21 cellular contexts compared by ENCODE assay signal in the genomic region with DNA sequence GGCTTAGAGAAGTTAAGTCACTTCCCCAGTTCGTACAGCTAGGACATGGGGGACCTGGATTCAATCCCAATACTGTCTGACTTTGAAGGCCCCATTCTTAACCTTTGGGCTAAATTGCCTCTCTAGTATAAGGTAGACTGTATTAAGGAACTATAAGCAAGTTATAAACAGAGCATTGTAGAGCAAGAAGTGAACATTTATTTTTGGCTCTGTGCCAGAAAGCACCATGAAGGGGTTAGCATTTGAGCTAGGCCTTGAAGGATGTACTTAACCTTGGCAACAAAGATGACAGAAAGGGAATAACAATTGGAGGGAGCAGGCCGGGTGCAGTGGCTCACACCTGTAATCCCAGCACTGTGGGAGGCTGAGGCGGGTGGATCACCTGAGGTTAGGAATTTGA. TPM values are rescaled to one million over a fixed set of nuclear protein-coding genes. Genes with fewer than 3 reads are reported as not detected.
DNase-seq lines count a peak whose midpoint lies in the region; ATAC-seq and TF ChIP-seq lines count a peak whose summit lies in the region.
"Had no signal": no experiment of that assay in that cellular context is flagged by ENCODE, and none has a peak within 500 bp of the region (broad histone marks: within the 10 kb centered on the region; RNA-seq: fewer than 3 reads in every experiment).

No MANE protein-coding gene starts in this region.

- 75 to 78% methylated on average over 3 of the region's 3 CpGs for WGBS in testis, 2 donors

- H3K27ac Mint-ChIP-seq in natural killer cell treated with Interleukin-12 subunit alpha and Interleukin-12 subunit beta and Interleukin-15 and Interleukin-18, amount 100 ng/mL, for 72 hours, result peak overlapping the region; percentile 92 to 97

- RAD21 ChIA-PET in HCT116 (lab: Charles Lee; ENCODE audit: low non-redundant PET in 1 of 2, low total read pairs in 2 of 2, uncharacterized antibody in 2 of 2, unreplicated experiment in 2 of 2), result no interaction called here

- peak overlapping the region; percentile 16 for H3K4me2 ChIP-seq in HCT116 (ENCODE audit: low read length)
- H3K4me2 ChIP-seq: A549 had no signal

- peaks cover 42 to 56% of the 10 kb centered on the region in 2 donors for H3K4me1 Mint-ChIP-seq in natural killer cell treated with Interleukin-12 subunit alpha and Interleukin-12 subunit beta and Interleukin-15 and Interleukin-18, amount 100 ng/mL, for 72 hours (ENCODE audit: low read depth in 2 of 2)

- H3K9me3 ChIP-seq in HCT116 (ENCODE audit: control insufficient read depth in 1 of 2, insufficient read depth in 1 of 2, low read depth in 1 of 2, low read length in 2 of 2) (peaks cover 0 to 4% of the 10 kb centered on the region in 2 experiments; a peak in 2 of 4 replicates), RWPE2 (ENCODE audit: severe bottlenecking) (peaks cover 3% of the 10 kb centered on the region), testis (no peaks in the 10 kb centered on the region)
- H3K9me3 ChIP-seq: neutrophil had no signal

- BruUV-seq in HCT116 (replicated peaks; lab: Mats Ljungman, UMichigan), result no TSS peak

- H3K79me2 ChIP-seq in HCT116 (ENCODE audit: insufficient read depth, low read length), result no peaks in the 10 kb centered on the region

- H3K4me1 ChIP-seq in HCT116 (ENCODE audit: control insufficient read depth in 1 of 2, insufficient read depth in 2 of 2, low read length in 2 of 2) (peaks cover 27 to 45% of the 10 kb centered on the region in 2 experiments), RWPE2 (ENCODE audit: insufficient read depth, poor library complexity, severe bottlenecking) (peaks cover 28% of the 10 kb centered on the region), testis (no peaks in the 10 kb centered on the region)
- H3K4me1 ChIP-seq: psoas muscle had no signal

- H3K27me3 ChIP-seq in HCT116 (ENCODE audit: insufficient read depth, low read length) (no peaks in the 10 kb centered on the region), RWPE2 (ENCODE audit: insufficient read depth, poor library complexity, severe bottlenecking) (no peaks in the 10 kb centered on the region), testis (no peaks in the 10 kb centered on the region)
- H3K27me3 ChIP-seq: heart left ventricle, neutrophil had no signal

- ATAC-seq in HCT116 (no peak), RWPE2 (ENCODE audit: low read depth) (no peak), HG03108 (IDR thresholded peaks at IDR 0.05; ENCODE audit: unreplicated experiment) (no peak)
- no peak for ATAC-seq in natural killer cell treated with Interleukin-12 subunit alpha and Interleukin-12 subunit beta and Interleukin-15 and Interleukin-18, amount 100 ng/mL, for 72 hours
- ATAC-seq: A549; activated CD8-positive, alpha-beta T cell treated with anti-CD3 and anti-CD28 coated beads for 36 hours; heart left ventricle; PC-3; psoas muscle; T-cell had no signal

- no peak overlapping the region for H3K27ac ChIP-seq in HCT116 (ENCODE audit: low read depth, low read length)
- peak overlapping the region; percentile 97 for H3K27ac ChIP-seq in RWPE2 (ENCODE audit: poor library complexity, severe bottlenecking)
- no peak overlapping the region for H3K27ac ChIP-seq in testis
- H3K27ac ChIP-seq: A549, epithelial cell of prostate, heart left ventricle, psoas muscle had no signal

- H3K9me2 ChIP-seq in HCT116 (ENCODE audit: insufficient read depth), result no peaks in the 10 kb centered on the region

- peak; percentile 18 for DNase-seq in NCI-H748 (lab: John Stamatoyannopoulos, UW; ENCODE audit: unreplicated experiment)
- no peak for DNase-seq in NCI-H748 treated with DMSO at 0.1 percent for 48 hours (lab: John Stamatoyannopoulos, UW)
- DNase-seq in HCT116 (ENCODE audit: low read depth, low spot score), result no peak
- DNase-seq in RWPE2 (ENCODE audit: low spot score), result no peak
- DNase-seq in natural killer cell treated with Interleukin-12 subunit alpha and Interleukin-12 subunit beta and Interleukin-15 and Interleukin-18, amount 100 ng/mL, for 72 hours (ENCODE audit: low spot score), result no peak
- no peak for DNase-seq in testis
- no peak for DNase-seq in dedifferentiated amniotic fluid mesenchymal stem cell (ENCODE audit: extremely low spot score)
- DNase-seq: activated CD4-positive, alpha-beta T cell treated with anti-CD3 and anti-CD28 coated beads for 1 hour; activated CD8-positive, alpha-beta T cell treated with anti-CD3 and anti-CD28 coated beads for 36 hours; activated gamma-delta T cell; activated T-cell treated with anti-CD3 and anti-CD28 coated beads for 4 hours; heart left ventricle; NCI-H1694; PC-3; psoas muscle; substantia nigra; T-cell had no signal

- no peaks in the 10 kb centered on the region for H3K36me3 ChIP-seq in HCT116 (ENCODE audit: control insufficient read depth in 1 of 2, insufficient read depth in 2 of 2, low read length in 2 of 2)
- no peaks in the 10 kb centered on the region for H3K36me3 ChIP-seq in RWPE2 (ENCODE audit: low read depth)
- H3K36me3 ChIP-seq in testis (ENCODE audit: low read depth, missing control alignments), result no peaks in the 10 kb centered on the region

- no peak overlapping the region for H3K4me3 Mint-ChIP-seq in natural killer cell treated with Interleukin-12 subunit alpha and Interleukin-12 subunit beta and Interleukin-15 and Interleukin-18, amount 100 ng/mL, for 72 hours
- H3K4me3 Mint-ChIP-seq: activated CD8-positive, alpha-beta T cell treated with anti-CD3 and anti-CD28 coated beads for 36 hours; T-cell had no signal

- no peak overlapping the region for H3K9ac ChIP-seq in HCT116 (ENCODE audit: low read length)

- H3K36me3 Mint-ChIP-seq in natural killer cell treated with Interleukin-12 subunit alpha and Interleukin-12 subunit beta and Interleukin-15 and Interleukin-18, amount 100 ng/mL, for 72 hours, result peaks cover 20% of the 10 kb centered on the region

- TF ChIP-seq RAD21 in HCT116 (IDR thresholded peaks at IDR 0.05; ENCODE audit: low read depth), result no peak

- H3K9me3 Mint-ChIP-seq in natural killer cell treated with Interleukin-12 subunit alpha and Interleukin-12 subunit beta and Interleukin-15 and Interleukin-18, amount 100 ng/mL, for 72 hours, result peaks cover 3% of the 10 kb centered on the region

- no peaks in the 10 kb centered on the region for H4K20me1 ChIP-seq in HCT116 (ENCODE audit: insufficient read depth)

- TF ChIP-seq POLR2A in HCT116 (IDR thresholded peaks at IDR 0.05; ENCODE audit: borderline replicate concordance, extremely low read depth, insufficient read depth, insufficient read length), result no peak
- TF ChIP-seq POLR2A in testis (IDR thresholded peaks at IDR 0.05), result no peak

- POLR2A ChIA-PET in HCT116 (lab: Charles Lee), result no interaction called here

- H2AFZ ChIP-seq in HCT116 (ENCODE audit: low read depth, low read length, poor library complexity, severe bottlenecking), result no peak overlapping the region

- TF ChIP-seq CTCF in HCT116 (IDR thresholded peaks at IDR 0.05 in 2 of 3, conservative IDR thresholded peaks at IDR 0.05 in 1 of 3; ENCODE audit: borderline replicate concordance in 1 of 3, insufficient read depth in 1 of 3, low read depth in 2 of 3, low read length in 2 of 3) (no peak), RWPE2 (IDR thresholded peaks at IDR 0.05; ENCODE audit: poor library complexity, severe bottlenecking) (no peak), testis (IDR thresholded peaks at IDR 0.05) (no peak)

- intact Hi-C loops in HCT116 (cut with micrococcal nuclease), result no loop called here
- intact Hi-C loops in testis (cut with DNase I; ENCODE audit: low total_unique reads), result no loop called here

- CTCF ChIA-PET in HCT116 (lab: Charles Lee), result no interaction called here

- H3K27me3 Mint-ChIP-seq in natural killer cell treated with Interleukin-12 subunit alpha and Interleukin-12 subunit beta and Interleukin-15 and Interleukin-18, amount 100 ng/mL, for 72 hours, result no peaks in the 10 kb centered on the region
- H3K27me3 Mint-ChIP-seq: activated CD8-positive, alpha-beta T cell treated with anti-CD3 and anti-CD28 coated beads for 36 hours; T-cell had no signal

- H3K4me3 ChIP-seq in HCT116 (replicated peaks in 1 of 2; ENCODE audit: low read depth in 1 of 2, low read length in 2 of 2) (no peak overlapping the region), RWPE2 (ENCODE audit: severe bottlenecking) (no peak overlapping the region), testis (no peak overlapping the region)
- H3K4me3 ChIP-seq: A549, heart left ventricle, psoas muscle had no signal

TF ChIP-seq in HCT116, 20 proteins besides CTCF, POLR2A, EP300 and RAD21 (continues in another document):
- TF ChIP-seq ATF3 (IDR thresholded peaks at IDR 0.05) (no peak), EZH2phosphoT487 (IDR thresholded peaks at IDR 0.05; ENCODE audit: borderline replicate concordance) (no peak), POLR2AphosphoS5 (IDR thresholded peaks at IDR 0.05; ENCODE audit: low read depth, low read length) (no peak), SIN3A (IDR thresholded peaks at IDR 0.05; ENCODE audit: low read depth) (no peak), SRF (IDR thresholded peaks at IDR 0.05; ENCODE audit: low read depth) (no peak), ZNF274 (IDR thresholded peaks at IDR 0.05; ENCODE audit: low read depth, low read length) (no peak), FOSL1 (IDR thresholded peaks at IDR 0.05; ENCODE audit: low read depth) (no peak), ELF1 (IDR thresholded peaks at IDR 0.05; ENCODE audit: borderline replicate concordance, low read depth) (no peak), YY1 (IDR thresholded peaks at IDR 0.05; ENCODE audit: extremely low read depth, insufficient replicate concordance, low read depth, low read length) (no peak)

RNA-seq across cellular contexts. Expression of gene GALNT10, which starts 32.8 kb away (rescaled TPM):
- total RNA-seq in HCT116 (2021; ENCODE audit: unreplicated experiment) (27.8 TPM), testis (10 to 100 TPM; 17.2 to 19.3 TPM)
- polyA plus RNA-seq in HCT116 (2012), result 15.6 and 17.1 TPM in 2 replicates
- 10 to 100 TPM; 32.2 to 44.1 TPM for total RNA-seq in natural killer cell treated with Interleukin-12 subunit alpha and Interleukin-12 subunit beta and Interleukin-15 and Interleukin-18, amount 100 ng/mL, for 72 hours
- polyA plus RNA-seq in testis (ENCODE audit: insufficient read depth, low read depth, low replicate concordance), result 15.7 TPM
